Comparison of ENCODE assay signal across 1 cellular context in genomic region chr2:151849413-151850010, GRCh38.
TF ChIP-seq lines count a peak whose summit lies in the region.

No MANE protein-coding gene starts in this region.

TF ChIP-seq in HepG2, 621 proteins besides CTCF, POLR2A, EP300 and RAD21 (continued from another document):
- TF ChIP-seq GMEB1 (CRISPR knock-in tag; IDR thresholded peaks at IDR 0.05; ENCODE audit: borderline replicate concordance) (0 out of 2 replicates have a peak, but pooled peaks have one; percentile 21), HOXA3 (CRISPR knock-in tag; IDR thresholded peaks at IDR 0.05) (0 out of 2 replicates have a peak, but pooled peaks have one; percentile 4), FUBP1 (CRISPR knock-in tag; IDR thresholded peaks at IDR 0.05; ENCODE audit: borderline replicate concordance) (no peak), ZMYM4 (CRISPR knock-in tag; IDR thresholded peaks at IDR 0.05) (peak; percentile 35; the same call in 1 of the 2 replicates), ZNF350 (CRISPR knock-in tag; IDR thresholded peaks at IDR 0.05; ENCODE audit: borderline replicate concordance, low read depth) (peak; percentile 32; the same call in 1 of the 2 replicates), ZFP37 (CRISPR knock-in tag; IDR thresholded peaks at IDR 0.05; ENCODE audit: borderline replicate concordance) (no peak), ZNF282 (IDR thresholded peaks at IDR 0.05; ENCODE audit: partially characterized antibody) (no peak), HNRNPL (IDR thresholded peaks at IDR 0.05; ENCODE audit: low read depth, low read length) (no peak), UBTF (CRISPR knock-in tag; IDR thresholded peaks at IDR 0.05) (no peak), ZMYM3 (CRISPR knock-in tag; IDR thresholded peaks at IDR 0.05) (0 out of 2 replicates have a peak, but pooled peaks have one; percentile 19), NFYC (CRISPR knock-in tag; IDR thresholded peaks at IDR 0.05) (peak; percentile 46; the same call in 1 of the 2 replicates), ZNF280B (CRISPR knock-in tag; IDR thresholded peaks at IDR 0.05; ENCODE audit: borderline replicate concordance) (no peak), AHR (CRISPR knock-in tag; IDR thresholded peaks at IDR 0.05) (no peak), ZNF280D (CRISPR knock-in tag; IDR thresholded peaks at IDR 0.05) (0 out of 2 replicates have a peak, but pooled peaks have one; percentile 34), ELF3 (CRISPR knock-in tag; IDR thresholded peaks at IDR 0.05) (peak; percentile 10; the same call in 1 of the 2 replicates), ZBTB2 (CRISPR knock-in tag; IDR thresholded peaks at IDR 0.05; ENCODE audit: low read depth) (no peak), HOMEZ (CRISPR knock-in tag; IDR thresholded peaks at IDR 0.05; ENCODE audit: low read depth) (peak; percentile 68; the same call in 1 of the 2 replicates), PLRG1 (conservative IDR thresholded peaks at IDR 0.05) (no peak), HMGA1 (CRISPR knock-in tag; conservative IDR thresholded peaks at IDR 0.05) (no peak), ZNF777 (CRISPR knock-in tag; IDR thresholded peaks at IDR 0.05) (no peak), ZKSCAN8 (CRISPR knock-in tag; IDR thresholded peaks at IDR 0.05; ENCODE audit: borderline replicate concordance) (0 out of 2 replicates have a peak, but pooled peaks have one; percentile 14), ZNF766 (CRISPR knock-in tag; IDR thresholded peaks at IDR 0.05; ENCODE audit: borderline replicate concordance) (no peak), NR2F6 (IDR thresholded peaks at IDR 0.05) (no peak; the same call in none of the 2 replicates), NR2F6 (CRISPR knock-in tag; IDR thresholded peaks at IDR 0.05) (peak; percentile 71), NKX3-1 (CRISPR knock-in tag; IDR thresholded peaks at IDR 0.05) (peak; percentile 39; the same call in 1 of the 2 replicates), PHF21A (CRISPR knock-in tag; IDR thresholded peaks at IDR 0.05) (peak; percentile 38; the same call in 1 of the 2 replicates), ZNF547 (CRISPR knock-in tag; IDR thresholded peaks at IDR 0.05) (no peak), ASH2L (IDR thresholded peaks at IDR 0.05; ENCODE audit: insufficient read length, low read depth, low read length) (peak; percentile 38)
- TF ChIP-seq, protein P1, sequence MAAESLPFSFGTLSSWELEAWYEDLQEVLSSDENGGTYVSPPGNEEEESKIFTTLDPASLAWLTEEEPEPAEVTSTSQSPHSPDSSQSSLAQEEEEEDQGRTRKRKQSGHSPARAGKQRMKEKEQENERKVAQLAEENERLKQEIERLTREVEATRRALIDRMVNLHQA (CRISPR knock-in tag; IDR thresholded peaks at IDR 0.05), result no peak
- TF ChIP-seq, protein P2, sequence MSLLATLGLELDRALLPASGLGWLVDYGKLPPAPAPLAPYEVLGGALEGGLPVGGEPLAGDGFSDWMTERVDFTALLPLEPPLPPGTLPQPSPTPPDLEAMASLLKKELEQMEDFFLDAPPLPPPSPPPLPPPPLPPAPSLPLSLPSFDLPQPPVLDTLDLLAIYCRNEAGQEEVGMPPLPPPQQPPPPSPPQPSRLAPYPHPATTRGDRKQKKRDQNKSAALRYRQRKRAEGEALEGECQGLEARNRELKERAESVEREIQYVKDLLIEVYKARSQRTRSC (CRISPR knock-in tag; IDR thresholded peaks at IDR 0.05; ENCODE audit: low read depth), result no peak
- TF ChIP-seq, protein P3, sequence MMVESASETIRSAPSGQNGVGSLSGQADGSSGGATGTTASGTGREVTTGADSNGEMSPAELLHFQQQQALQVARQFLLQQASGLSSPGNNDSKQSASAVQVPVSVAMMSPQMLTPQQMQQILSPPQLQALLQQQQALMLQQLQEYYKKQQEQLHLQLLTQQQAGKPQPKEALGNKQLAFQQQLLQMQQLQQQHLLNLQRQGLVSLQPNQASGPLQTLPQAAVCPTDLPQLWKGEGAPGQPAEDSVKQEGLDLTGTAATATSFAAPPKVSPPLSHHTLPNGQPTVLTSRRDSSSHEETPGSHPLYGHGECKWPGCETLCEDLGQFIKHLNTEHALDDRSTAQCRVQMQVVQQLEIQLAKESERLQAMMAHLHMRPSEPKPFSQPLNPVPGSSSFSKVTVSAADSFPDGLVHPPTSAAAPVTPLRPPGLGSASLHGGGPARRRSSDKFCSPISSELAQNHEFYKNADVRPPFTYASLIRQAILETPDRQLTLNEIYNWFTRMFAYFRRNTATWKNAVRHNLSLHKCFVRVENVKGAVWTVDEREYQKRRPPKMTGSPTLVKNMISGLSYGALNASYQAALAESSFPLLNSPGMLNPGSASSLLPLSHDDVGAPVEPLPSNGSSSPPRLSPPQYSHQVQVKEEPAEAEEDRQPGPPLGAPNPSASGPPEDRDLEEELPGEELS (CRISPR knock-in tag; IDR thresholded peaks at IDR 0.05), result peak; percentile 13; the same call in 1 of the 2 replicates
